20 cellular contexts compared by ENCODE assay signal in genomic region chr9:101440714-101441230, GRCh38. TPM values are rescaled to one million over a fixed set of nuclear protein-coding genes. Genes with fewer than 3 reads are reported as not detected.
DNase-seq lines count a peak whose midpoint lies in the region; ATAC-seq, FAIRE-seq and TF ChIP-seq lines count a peak whose summit lies in the region.
"Had no signal": no experiment of that assay in that cellular context is flagged by ENCODE, and none has a peak within 500 bp of the region (broad histone marks: within the 10 kb centered on the region; RNA-seq: fewer than 3 reads in every experiment).

No MANE protein-coding gene starts in this region.

- H4K20me1 ChIP-seq in DOHH2 (ENCODE audit: control insufficient read depth, insufficient read depth, low read depth, low read length) (no peaks in the 10 kb centered on the region), HepG2 (ENCODE audit: insufficient read depth, low read length) (no peaks in the 10 kb centered on the region)

- H3K79me2 ChIP-seq in DOHH2 (ENCODE audit: control insufficient read depth, low read length) (no peaks in the 10 kb centered on the region), HepG2 (ENCODE audit: insufficient read depth, low read length) (no peaks in the 10 kb centered on the region)

- CTCF ChIA-PET in HepG2 (lab: Yijun Ruan, JAX; ENCODE audit: low intra/inter-chr PET ratio, low total read pairs): no interaction called here

- no peaks in the 10 kb centered on the region for H3F3A ChIP-seq in DOHH2 (ENCODE audit: control insufficient read depth, insufficient read depth)

- POLR2A ChIA-PET in HepG2 (lab: Yijun Ruan, JAX): interaction anchor here (0.9 to 1.5 kb wide), 2 partner anchors 19 to 30 kb away, joined by 3 read pairs; no protein-coding TSS in a partner anchor

- TF ChIP-seq CTCF in DOHH2 (IDR thresholded peaks at IDR 0.05; ENCODE audit: low read depth, low read length, poor library complexity, severe bottlenecking) (no peak), HepG2 (CRISPR knock-in tag; IDR thresholded peaks at IDR 0.05) (no peak), progenitor cell of endocrine pancreas (IDR thresholded peaks at IDR 0.05; ENCODE audit: unreplicated experiment) (no peak), endodermal cell (conservative IDR thresholded peaks at IDR 0.05) (no peak)

- no peaks in the 10 kb centered on the region for H3K9me2 ChIP-seq in DOHH2 (replicated peaks; ENCODE audit: control insufficient read depth, low read length)

- DNase-seq in HepG2 (ENCODE audit: low spot score) (peak; percentile 36), progenitor cell of endocrine pancreas (ENCODE audit: low spot score, unreplicated experiment) (no peak), DMS 273 (lab: John Stamatoyannopoulos, UW; ENCODE audit: unreplicated experiment) (no peak), endodermal cell (no peak), activated T-cell treated with anti-CD3 and anti-CD28 coated beads for 4 hours (no peak), COLO829 (ENCODE audit: low spot score) (no peak)
- DNase-seq: CD8-positive, alpha-beta memory T cell; DMS79; EL; H7 had no signal

- H3K36me3 ChIP-seq in DOHH2 (ENCODE audit: control insufficient read depth, low read length) (no peaks in the 10 kb centered on the region), duodenal mucosa (ENCODE audit: control insufficient read depth in 1 of 2, insufficient read depth in 2 of 2, low read length in 2 of 2) (no peaks in the 10 kb centered on the region), HepG2 (replicated peaks in 1 of 2; ENCODE audit: control insufficient read depth in 1 of 2, insufficient read depth in 2 of 2, low read length in 2 of 2) (no peaks in the 10 kb centered on the region), endodermal cell (ENCODE audit: control insufficient read depth, insufficient read depth, low read length) (no peaks in the 10 kb centered on the region)

- in situ Hi-C loops in HepG2 (cut with HindIII; ENCODE audit: extremely low pct_ligation_motif_present, low pct_unique_long_range_greater_than_20kb): loop anchor here (5.0 kb wide), 1 partner anchor 123 kb away; no protein-coding TSS in a partner anchor

- H3K4me3 Mint-ChIP-seq in progenitor cell of endocrine pancreas (ENCODE audit: low read depth) (no peak overlapping the region), endodermal cell (no peak overlapping the region)
- H3K4me3 Mint-ChIP-seq: CD8-positive, alpha-beta memory T cell; GM23338 had no signal

- no peaks in the 10 kb centered on the region for H3K36me3 Mint-ChIP-seq in progenitor cell of endocrine pancreas (ENCODE audit: insufficient read depth)
- H3K36me3 Mint-ChIP-seq in endodermal cell (ENCODE audit: low read depth): no peaks in the 10 kb centered on the region
- H3K36me3 Mint-ChIP-seq: CD8-positive, alpha-beta memory T cell had no signal

- no peaks in the 10 kb centered on the region for H3K9me3 ChIP-seq in DOHH2 (ENCODE audit: control insufficient read depth, insufficient read depth, low read length)
- no peaks in the 10 kb centered on the region for H3K9me3 ChIP-seq in duodenal mucosa (ENCODE audit: control insufficient read depth in 1 of 2, low read length in 2 of 2)
- no peaks in the 10 kb centered on the region for H3K9me3 ChIP-seq in HepG2 (ENCODE audit: low read length)
- H3K9me3 ChIP-seq in endodermal cell (ENCODE audit: control insufficient read depth, low read length): no peaks in the 10 kb centered on the region

- no peak overlapping the region for H2AFZ ChIP-seq in HepG2 (ENCODE audit: low read length)
- H2AFZ ChIP-seq: GM23338 had no signal

- peak overlapping the region; percentile 60 for H3K27ac Mint-ChIP-seq in progenitor cell of endocrine pancreas
- no peak overlapping the region for H3K27ac Mint-ChIP-seq in endodermal cell
- H3K27ac Mint-ChIP-seq: CD8-positive, alpha-beta memory T cell; GM23338 had no signal

- H3K9me3 Mint-ChIP-seq in progenitor cell of endocrine pancreas (ENCODE audit: low read depth) (no peaks in the 10 kb centered on the region), endodermal cell (no peaks in the 10 kb centered on the region)
- H3K9me3 Mint-ChIP-seq: CD8-positive, alpha-beta memory T cell; GM23338 had no signal

- H3K27me3 Mint-ChIP-seq in progenitor cell of endocrine pancreas (no peaks in the 10 kb centered on the region), endodermal cell (ENCODE audit: insufficient read depth) (peaks cover 2% of the 10 kb centered on the region)

- intact Hi-C loops in HepG2 (cut with micrococcal nuclease; ENCODE audit: unreplicated experiment): no loop called here

- peaks cover 8% of the 10 kb centered on the region for H3K4me1 Mint-ChIP-seq in progenitor cell of endocrine pancreas (ENCODE audit: low read depth)
- H3K4me1 Mint-ChIP-seq in endodermal cell: no peaks in the 10 kb centered on the region
- H3K4me1 Mint-ChIP-seq: CD8-positive, alpha-beta memory T cell; GM23338 had no signal

- H3K4me3 ChIP-seq in DOHH2 (ENCODE audit: low read length) (peak overlapping the region; percentile 48), duodenal mucosa (ENCODE audit: low read depth in 1 of 2, low read length in 2 of 2) (peak overlapping the region; percentile 60 to 62), HepG2 (replicated peaks in 1 of 3; ENCODE audit: insufficient read depth in 1 of 3, low read depth in 2 of 3, low read length in 3 of 3) (no peak overlapping the region), endodermal cell (ENCODE audit: low read length) (no peak overlapping the region)
- H3K4me3 ChIP-seq: GM23338, K562 had no signal

- TF ChIP-seq POLR2A in HepG2 (IDR thresholded peaks at IDR 0.05; ENCODE audit: insufficient read depth in 1 of 2, low read depth in 2 of 2, low read length in 2 of 2): no peak

- peak; percentile 63 for FAIRE-seq in HepG2 (lab: Jason Lieb, UNC)
- FAIRE-seq: A204.1, G401.6, GM12891, HTR-8/SVneo had no signal

- H3K27me3 ChIP-seq in DOHH2 (ENCODE audit: control insufficient read depth, low read length): no peaks in the 10 kb centered on the region
- H3K27me3 ChIP-seq in duodenal mucosa (ENCODE audit: control insufficient read depth in 1 of 2, insufficient read depth in 2 of 2, low read length in 2 of 2): no peaks in the 10 kb centered on the region
- H3K27me3 ChIP-seq in HepG2 (ENCODE audit: control insufficient read depth in 1 of 2, insufficient read depth in 2 of 2, low read length in 2 of 2): no peaks in the 10 kb centered on the region
- no peaks in the 10 kb centered on the region for H3K27me3 ChIP-seq in endodermal cell (ENCODE audit: control insufficient read depth, insufficient read depth, low read length, poor library complexity, severe bottlenecking)

- H3K4me2 ChIP-seq in DOHH2 (ENCODE audit: low read length): peak overlapping the region; percentile 69
- peak overlapping the region; percentile 13; the same call in 1 of the 2 replicates for H3K4me2 ChIP-seq in HepG2 (ENCODE audit: low read depth, low read length)
- H3K4me2 ChIP-seq: GM23338 had no signal

- H3K27ac ChIP-seq in DOHH2 (ENCODE audit: low read depth, low read length) (peak overlapping the region; percentile 31), duodenal mucosa (ENCODE audit: low read depth, low read length) (peak overlapping the region; percentile 83), HepG2 (ENCODE audit: extremely low read length, insufficient read depth, low read length) (peak overlapping the region; percentile 57), endodermal cell (ENCODE audit: low read depth, low read length) (no peak overlapping the region)

- peaks cover 19% of the 10 kb centered on the region for H3K4me1 ChIP-seq in DOHH2 (ENCODE audit: control insufficient read depth, low read length)
- peaks cover 30 to 60% of the 10 kb centered on the region in 2 donors for H3K4me1 ChIP-seq in duodenal mucosa (ENCODE audit: control insufficient read depth in 1 of 2, insufficient read depth in 2 of 2, low read length in 2 of 2)
- H3K4me1 ChIP-seq in HepG2 (ENCODE audit: insufficient read depth, low read length): peaks cover 96% of the 10 kb centered on the region
- H3K4me1 ChIP-seq in endodermal cell (ENCODE audit: control insufficient read depth, insufficient read depth, low read length): no peaks in the 10 kb centered on the region

- TF ChIP-seq EP300 in HepG2 (IDR thresholded peaks at IDR 0.05; ENCODE audit: low read depth in 2 of 2, low read length in 2 of 2) (peak in 1 of 2 experiments; percentile 85; a peak in 2 of 4 replicates), HepG2 (CRISPR knock-in tag; IDR thresholded peaks at IDR 0.05; ENCODE audit: borderline replicate concordance) (no peak)

- TF ChIP-seq RAD21 in HepG2 (CRISPR knock-in tag; IDR thresholded peaks at IDR 0.05): no peak

- BruUV-seq in HepG2 (replicated peaks; lab: Mats Ljungman, UMichigan): no TSS peak

- 44% methylated on average over 3 of the region's 3 CpGs for WGBS in HepG2 (ENCODE audit: low lambda C conversion rate)
- 67 to 84% methylated on average over 1 to 3 of the region's 3 CpGs for WGBS in endodermal cell (ENCODE audit: insufficient coverage in 1 of 2, insufficient read length in 1 of 2), 2 experiments

- H3K9ac ChIP-seq in duodenal mucosa (ENCODE audit: low read depth in 1 of 2, low read length in 2 of 2) (peak overlapping the region; percentile 69 to 80), HepG2 (ENCODE audit: insufficient read depth, low read depth, low read length) (peak overlapping the region; percentile 8; the same call in 1 of the 2 replicates), endodermal cell (ENCODE audit: extremely low read depth, low read length, poor library complexity, severe bottlenecking) (no peak overlapping the region)

- ATAC-seq in HepG2: peak; percentile 48
- ATAC-seq: GM23338, K562 had no signal

RNA-seq across cellular contexts. Expression of gene ALDOB, which starts 5.2 kb away (rescaled TPM):
- 0.97 and 1.1 TPM in 2 replicates for total RNA-seq in HepG2 (2016; rRNA removed; fragmentation: Illumina TruSeq; extraction: Trizol)
- 0.26 and 0.91 TPM in 2 replicates for total RNA-seq in HepG2 (2016; cell fraction: cytosol; rRNA removed; fragmentation: Illumina TruSeq; extraction: Trizol; ENCODE audit: low read depth)
- total RNA-seq in HepG2 (2016; cell fraction: insoluble cytoplasmic fraction; rRNA removed; fragmentation: Illumina TruSeq; extraction: Trizol): 0.48 and 0.97 TPM in 2 replicates
- total RNA-seq in HepG2 (2016; cell fraction: membrane; rRNA removed; fragmentation: Illumina TruSeq; extraction: Trizol): 0.86 and 0.90 TPM in 2 replicates
- total RNA-seq in HepG2 (2016; cell fraction: nucleus; rRNA removed; fragmentation: Illumina TruSeq; extraction: Trizol): 0.34 and 0.56 TPM in 2 replicates
- 0.29 and 0.84 TPM in 2 replicates for polyA plus RNA-seq in HepG2 (2011; rRNA removed)
- polyA plus RNA-seq in HepG2 (2011; cell fraction: cytosol; rRNA removed): 0.74 and 0.91 TPM in 2 replicates
- polyA plus RNA-seq in HepG2 (2011; cell fraction: nucleus; rRNA removed): 0.39 and 0.48 TPM in 2 replicates
- 2.4 TPM in 2 replicates for polyA plus RNA-seq in HepG2 (2012)
- 0.50 and 0.58 TPM in 2 replicates for polyA plus RNA-seq in HepG2 (2016; cell fraction: cytosol; fragmentation: Illumina TruSeq; extraction: Trizol; ENCODE audit: low read depth)
- polyA plus RNA-seq in HepG2 (2016; cell fraction: insoluble cytoplasmic fraction; fragmentation: Illumina TruSeq; extraction: Trizol; ENCODE audit: low read depth): 0.89 and 1.8 TPM in 2 replicates
- 0.68 and 0.76 TPM in 2 replicates for polyA plus RNA-seq in HepG2 (2016; cell fraction: membrane; fragmentation: Illumina TruSeq; extraction: Trizol; ENCODE audit: low read depth)
- polyA plus RNA-seq in HepG2 (2016; cell fraction: nucleus; fragmentation: Illumina TruSeq; extraction: Trizol; ENCODE audit: insufficient read depth, low read depth): 0.57 and 0.68 TPM in 2 replicates
- 0.78 TPM in 1 of 2 replicates, not detected in the other for polyA minus RNA-seq in HepG2 (2011; rRNA and poly(A)+ RNA removed; ENCODE audit: low replicate concordance)
- polyA minus RNA-seq in HepG2 (2011; cell fraction: cytosol; rRNA and poly(A)+ RNA removed): 0.53 and 0.59 TPM in 2 replicates
- 0.26 TPM in 1 of 2 replicates, not detected in the other for polyA minus RNA-seq in HepG2 (2011; cell fraction: nucleus; rRNA and poly(A)+ RNA removed)
- total RNA-seq in progenitor cell of endocrine pancreas: not detected in 2 replicates
- total RNA-seq in endodermal cell: under 1 TPM in 1 of 2 donors, not detected in 1; 0.29 TPM
- polyA plus RNA-seq in endodermal cell (2013, experiment 1 of 2): not detected
- not detected for polyA plus RNA-seq in endodermal cell (2013, experiment 2 of 2)
- total RNA-seq: CD8-positive, alpha-beta memory T cell; GM23338; H7 had no signal
- polyA plus RNA-seq: AG04450; BJ; CD8-positive, alpha-beta memory T cell; GM23338; K562 had no signal

RNA-seq across cellular contexts. Expression of gene ZNF189, which starts 42.1 kb away (rescaled TPM):
- 50.0 and 65.4 TPM in 2 replicates for total RNA-seq in HepG2 (2016; rRNA removed; fragmentation: Illumina TruSeq; extraction: Trizol)
- 8.6 and 10.3 TPM in 2 replicates for total RNA-seq in HepG2 (2016; cell fraction: cytosol; rRNA removed; fragmentation: Illumina TruSeq; extraction: Trizol; ENCODE audit: low read depth)
- total RNA-seq in HepG2 (2016; cell fraction: insoluble cytoplasmic fraction; rRNA removed; fragmentation: Illumina TruSeq; extraction: Trizol): 48.2 and 65.9 TPM in 2 replicates
- 33.1 and 39.4 TPM in 2 replicates for total RNA-seq in HepG2 (2016; cell fraction: membrane; rRNA removed; fragmentation: Illumina TruSeq; extraction: Trizol)
- 46.2 and 50.3 TPM in 2 replicates for total RNA-seq in HepG2 (2016; cell fraction: nucleus; rRNA removed; fragmentation: Illumina TruSeq; extraction: Trizol)
- polyA plus RNA-seq in HepG2 (2011; rRNA removed): 7.9 and 8.4 TPM in 2 replicates
- polyA plus RNA-seq in HepG2 (2011; cell fraction: cytosol; rRNA removed): 2.8 and 5.5 TPM in 2 replicates
- polyA plus RNA-seq in HepG2 (2011; cell fraction: nucleus; rRNA removed): 11.7 and 16.1 TPM in 2 replicates
- polyA plus RNA-seq in HepG2 (2012): 23.9 and 31.6 TPM in 2 replicates
- polyA plus RNA-seq in HepG2 (2016; cell fraction: cytosol; fragmentation: Illumina TruSeq; extraction: Trizol; ENCODE audit: low read depth): 3.4 and 3.7 TPM in 2 replicates
- polyA plus RNA-seq in HepG2 (2016; cell fraction: insoluble cytoplasmic fraction; fragmentation: Illumina TruSeq; extraction: Trizol; ENCODE audit: low read depth): 40.8 and 42.4 TPM in 2 replicates
- 12.9 and 13.9 TPM in 2 replicates for polyA plus RNA-seq in HepG2 (2016; cell fraction: membrane; fragmentation: Illumina TruSeq; extraction: Trizol; ENCODE audit: low read depth)
- polyA plus RNA-seq in HepG2 (2016; cell fraction: nucleus; fragmentation: Illumina TruSeq; extraction: Trizol; ENCODE audit: insufficient read depth, low read depth): 52.8 and 60.4 TPM in 2 replicates
- 2.2 and 6.6 TPM in 2 replicates for polyA minus RNA-seq in HepG2 (2011; rRNA and poly(A)+ RNA removed; ENCODE audit: low replicate concordance)
- polyA minus RNA-seq in HepG2 (2011; cell fraction: cytosol; rRNA and poly(A)+ RNA removed): 10.9 and 12.4 TPM in 2 replicates
- polyA minus RNA-seq in HepG2 (2011; cell fraction: nucleus; rRNA and poly(A)+ RNA removed): 77.9 and 116 TPM in 2 replicates
- 31.4 and 32.5 TPM in 2 replicates for total RNA-seq in progenitor cell of endocrine pancreas
- total RNA-seq in endodermal cell: 10 to 100 TPM; 16.0 to 20.5 TPM
- 16.8 TPM for polyA plus RNA-seq in endodermal cell (2013, experiment 1 of 2)
- polyA plus RNA-seq in endodermal cell (2013, experiment 2 of 2): 15.3 TPM

RNA-seq across cellular contexts. Expression of gene MRPL50, which starts 42.4 kb away (rescaled TPM):
- 70.0 and 107 TPM in 2 replicates for total RNA-seq in HepG2 (2016; rRNA removed; fragmentation: Illumina TruSeq; extraction: Trizol)
- total RNA-seq in HepG2 (2016; cell fraction: cytosol; rRNA removed; fragmentation: Illumina TruSeq; extraction: Trizol; ENCODE audit: low read depth): 21.0 and 24.1 TPM in 2 replicates
- 68.9 and 116 TPM in 2 replicates for total RNA-seq in HepG2 (2016; cell fraction: insoluble cytoplasmic fraction; rRNA removed; fragmentation: Illumina TruSeq; extraction: Trizol)
- 28.1 and 35.5 TPM in 2 replicates for total RNA-seq in HepG2 (2016; cell fraction: membrane; rRNA removed; fragmentation: Illumina TruSeq; extraction: Trizol)
- 39.6 and 40.3 TPM in 2 replicates for total RNA-seq in HepG2 (2016; cell fraction: nucleus; rRNA removed; fragmentation: Illumina TruSeq; extraction: Trizol)
- polyA plus RNA-seq in HepG2 (2011; rRNA removed): 30.0 and 37.1 TPM in 2 replicates
- 12.7 and 22.1 TPM in 2 replicates for polyA plus RNA-seq in HepG2 (2011; cell fraction: cytosol; rRNA removed)
- 6.3 and 8.8 TPM in 2 replicates for polyA plus RNA-seq in HepG2 (2011; cell fraction: nucleus; rRNA removed)
- 35.5 and 51.6 TPM in 2 replicates for polyA plus RNA-seq in HepG2 (2012)
- 9.9 and 11.7 TPM in 2 replicates for polyA plus RNA-seq in HepG2 (2016; cell fraction: cytosol; fragmentation: Illumina TruSeq; extraction: Trizol; ENCODE audit: low read depth)
- 93.2 and 105 TPM in 2 replicates for polyA plus RNA-seq in HepG2 (2016; cell fraction: insoluble cytoplasmic fraction; fragmentation: Illumina TruSeq; extraction: Trizol; ENCODE audit: low read depth)
- 17.3 and 19.1 TPM in 2 replicates for polyA plus RNA-seq in HepG2 (2016; cell fraction: membrane; fragmentation: Illumina TruSeq; extraction: Trizol; ENCODE audit: low read depth)
- 41.9 and 44.2 TPM in 2 replicates for polyA plus RNA-seq in HepG2 (2016; cell fraction: nucleus; fragmentation: Illumina TruSeq; extraction: Trizol; ENCODE audit: insufficient read depth, low read depth)
- polyA minus RNA-seq in HepG2 (2011; rRNA and poly(A)+ RNA removed; ENCODE audit: low replicate concordance): 2.7 and 4.1 TPM in 2 replicates
- 6.6 and 7.6 TPM in 2 replicates for polyA minus RNA-seq in HepG2 (2011; cell fraction: cytosol; rRNA and poly(A)+ RNA removed)
- 36.7 and 38.1 TPM in 2 replicates for polyA minus RNA-seq in HepG2 (2011; cell fraction: nucleus; rRNA and poly(A)+ RNA removed)
- 14.4 and 16.1 TPM in 2 replicates for total RNA-seq in progenitor cell of endocrine pancreas
- total RNA-seq in endodermal cell: 10 to 100 TPM; 15.5 to 17.4 TPM
- 20.0 TPM for polyA plus RNA-seq in endodermal cell (2013, experiment 1 of 2)
- 19.1 TPM for polyA plus RNA-seq in endodermal cell (2013, experiment 2 of 2)

RNA-seq across cellular contexts. Expression of gene BAAT, which starts 56.0 kb away (rescaled TPM):
- total RNA-seq in HepG2 (2016; rRNA removed; fragmentation: Illumina TruSeq; extraction: Trizol) (0.71 and 1.0 TPM in 2 replicates), progenitor cell of endocrine pancreas (0.36 TPM in 1 of 2 replicates, not detected in the other), endodermal cell (not detected)
- 0.20 and 0.26 TPM in 2 replicates for total RNA-seq in HepG2 (2016; cell fraction: cytosol; rRNA removed; fragmentation: Illumina TruSeq; extraction: Trizol; ENCODE audit: low read depth)
- 0.45 and 0.77 TPM in 2 replicates for total RNA-seq in HepG2 (2016; cell fraction: insoluble cytoplasmic fraction; rRNA removed; fragmentation: Illumina TruSeq; extraction: Trizol)
- 0.34 and 0.56 TPM in 2 replicates for total RNA-seq in HepG2 (2016; cell fraction: membrane; rRNA removed; fragmentation: Illumina TruSeq; extraction: Trizol)
- 0.78 and 0.97 TPM in 2 replicates for total RNA-seq in HepG2 (2016; cell fraction: nucleus; rRNA removed; fragmentation: Illumina TruSeq; extraction: Trizol)
- 7.9 and 11.2 TPM in 2 replicates for polyA plus RNA-seq in HepG2 (2011; rRNA removed)
- 3.9 and 10.6 TPM in 2 replicates for polyA plus RNA-seq in HepG2 (2011; cell fraction: cytosol; rRNA removed)
- 4.2 and 7.6 TPM in 2 replicates for polyA plus RNA-seq in HepG2 (2011; cell fraction: nucleus; rRNA removed)
- 26.8 and 34.2 TPM in 2 replicates for polyA plus RNA-seq in HepG2 (2012)
- 0.07 and 0.18 TPM in 2 replicates for polyA plus RNA-seq in HepG2 (2016; cell fraction: cytosol; fragmentation: Illumina TruSeq; extraction: Trizol; ENCODE audit: low read depth)
- polyA plus RNA-seq in HepG2 (2016; cell fraction: insoluble cytoplasmic fraction; fragmentation: Illumina TruSeq; extraction: Trizol; ENCODE audit: low read depth): 0.80 and 0.87 TPM in 2 replicates
- polyA plus RNA-seq in HepG2 (2016; cell fraction: membrane; fragmentation: Illumina TruSeq; extraction: Trizol; ENCODE audit: low read depth): 0.22 and 0.24 TPM in 2 replicates
- 1.4 and 1.7 TPM in 2 replicates for polyA plus RNA-seq in HepG2 (2016; cell fraction: nucleus; fragmentation: Illumina TruSeq; extraction: Trizol; ENCODE audit: insufficient read depth, low read depth)
- polyA minus RNA-seq in HepG2 (2011; rRNA and poly(A)+ RNA removed; ENCODE audit: low replicate concordance): 0.05 and 7.3 TPM in 2 replicates
- 5.0 and 10.0 TPM in 2 replicates for polyA minus RNA-seq in HepG2 (2011; cell fraction: cytosol; rRNA and poly(A)+ RNA removed)
- polyA minus RNA-seq in HepG2 (2011; cell fraction: nucleus; rRNA and poly(A)+ RNA removed): 7.6 and 12.8 TPM in 2 replicates
- 0.07 TPM for polyA plus RNA-seq in endodermal cell (2013, experiment 1 of 2)
- 0.08 TPM for polyA plus RNA-seq in endodermal cell (2013, experiment 2 of 2)
- total RNA-seq: CD8-positive, alpha-beta memory T cell had no signal
- polyA plus RNA-seq: AG04450, BJ had no signal

Comparison
In these comparisons a context has a peak if more than half of its experiments do, and no peak if none do; other contexts are left out.
1. H3K4me3 ChIP-seq: peak in DOHH2 (single experiment) and duodenal mucosa (2 of 2); none in HepG2 (0 of 3) and endodermal cell (single experiment).